In the genomic region with DNA sequence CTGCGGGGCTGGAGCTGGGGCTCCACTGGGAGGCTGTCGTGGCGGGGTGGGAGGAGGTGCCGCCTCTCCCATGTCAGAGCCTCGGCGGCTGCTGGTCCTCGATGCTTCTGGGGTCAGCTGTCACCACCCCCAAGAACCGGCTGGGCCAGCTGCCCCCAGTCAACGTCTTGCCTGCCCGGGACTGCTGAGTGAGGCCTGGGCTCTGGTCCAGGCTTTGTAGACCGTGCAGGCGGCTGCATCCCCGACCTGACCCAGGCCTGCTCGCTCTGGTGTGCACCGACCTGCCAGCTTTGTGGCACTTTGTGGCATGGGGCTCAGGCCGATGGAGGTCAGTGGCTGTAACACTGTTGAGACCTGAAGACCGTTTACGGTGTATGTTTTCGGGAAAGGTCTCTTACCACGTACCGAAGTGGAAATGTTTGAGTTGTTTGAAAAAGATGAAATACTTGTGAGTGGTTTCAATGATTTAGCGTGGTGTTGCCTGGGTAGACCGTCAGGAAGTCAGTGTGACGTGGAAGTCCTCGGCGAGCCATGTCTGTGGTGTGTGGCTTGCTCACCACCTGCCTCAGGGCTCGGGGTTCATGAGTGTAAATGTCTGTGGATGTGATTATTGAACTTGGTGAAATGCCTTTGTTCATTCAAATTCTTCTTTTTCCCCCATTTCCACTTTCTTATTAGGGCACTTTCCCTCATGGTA, we compare ENCODE assay signal across 1 cellular context.
TF ChIP-seq lines count a peak whose summit lies in the region.

No MANE protein-coding gene starts in this region.

TF ChIP-seq in K562, 482 proteins besides CTCF, POLR2A, EP300 and RAD21:
- TF ChIP-seq TGIF2 (CRISPR knock-in tag; IDR thresholded peaks at IDR 0.05) (no peak), SIN3B (IDR thresholded peaks at IDR 0.05; ENCODE audit: low read depth) (no peak), POLR2G (IDR thresholded peaks at IDR 0.05; ENCODE audit: low read depth, low read length) (peak; percentile 49)
